ENCODE assay signal across 14 cellular contexts in genomic region chr9:106869028-106869427, GRCh38. TPM values are rescaled to one million over a fixed set of nuclear protein-coding genes. Genes with fewer than 3 reads are reported as not detected.
DNase-seq lines count a peak whose midpoint lies in the region; ATAC-seq and TF ChIP-seq lines count a peak whose summit lies in the region.
"Had no signal": no experiment of that assay in that cellular context is flagged by ENCODE, and none has a peak within 500 bp of the region (broad histone marks: within the 10 kb centered on the region; RNA-seq: fewer than 3 reads in every experiment).

No MANE protein-coding gene starts in this region.

- ATAC-seq in heart right ventricle (peak in 2 of 8 donors; percentile 32), GM21737 (IDR thresholded peaks at IDR 0.05; ENCODE audit: unreplicated experiment) (no peak), GM18505 (IDR thresholded peaks at IDR 0.05; ENCODE audit: unreplicated experiment) (no peak), GM18870 (IDR thresholded peaks at IDR 0.05; ENCODE audit: unreplicated experiment) (no peak)
- ATAC-seq: stimulated activated naive B cell treated with anti-CD40 and anti-IgM and Interleukin-4, amounts not matched to agents 10 μg/mL and 1 μg/mL and 100 μg/mL, for 72 hours had no signal

- TF ChIP-seq CTCF in brain (conservative IDR thresholded peaks at IDR 0.05) (no peak), heart right ventricle (IDR thresholded peaks at IDR 0.05) (no peak), parathyroid adenoma (IDR thresholded peaks at IDR 0.05) (no peak), transverse colon (IDR thresholded peaks at IDR 0.05) (no peak)

- peaks cover 1% of the 10 kb centered on the region for H3K27me3 Mint-ChIP-seq in brain

- intact Hi-C loops in heart right ventricle (cut with DNase I) (loop anchor here in 6 of 10 donors (2.0 to 10.0 kb wide), 10 partner anchors 46 to 964 kb away; no protein-coding TSS in a partner anchor), transverse colon (cut with DNase I; ENCODE audit: low total_unique reads) (loop anchor here (10.0 kb wide), 1 partner anchor 164 kb away; no protein-coding TSS in a partner anchor)

- no peak for TF ChIP-seq EP300 in transverse colon (IDR thresholded peaks at IDR 0.05; ENCODE audit: low read depth)

- H3K9me3 ChIP-seq in heart right ventricle (no peaks in the 10 kb centered on the region), parathyroid adenoma (ENCODE audit: control insufficient read depth, low read length) (no peaks in the 10 kb centered on the region), transverse colon (no peaks in the 10 kb centered on the region)

- no peak for DNase-seq in heart right ventricle
- no peak for DNase-seq in transverse colon
- DNase-seq in HT-29 (ENCODE audit: low spot score): no peak
- DNase-seq: amniotic stem cell; naive B cell; NCI-H1417; NCI-H526; SHP77 treated with DMSO at 0.1 percent for 48 hours; stimulated activated naive B cell treated with anti-CD40 and anti-IgM and Interleukin-4, amounts not matched to agents 10 μg/mL and 1 μg/mL and 100 μg/mL, for 72 hours had no signal

- H3K36me3 Mint-ChIP-seq in brain: peaks cover 73% of the 10 kb centered on the region
- H3K36me3 Mint-ChIP-seq: stimulated activated naive B cell treated with anti-CD40 and anti-IgM and Interleukin-4, amounts not matched to agents 10 μg/mL and 1 μg/mL and 100 μg/mL, for 72 hours had no signal

- H2AFZ ChIP-seq in parathyroid adenoma: no peak overlapping the region

- H3K4me1 ChIP-seq in heart right ventricle: peaks cover 6 to 92% (median 52%) of the 10 kb centered on the region in 9 donors
- peaks cover 11% of the 10 kb centered on the region for H3K4me1 ChIP-seq in parathyroid adenoma
- peaks cover 10 to 74% (median 26%) of the 10 kb centered on the region in 4 donors for H3K4me1 ChIP-seq in transverse colon

- peaks cover 12% of the 10 kb centered on the region for H3K79me2 ChIP-seq in parathyroid adenoma

- no peak overlapping the region for H3K4me2 ChIP-seq in parathyroid adenoma (ENCODE audit: low read length)

- in situ Hi-C loops in transverse colon (cut with MboI; ENCODE audit: low pct_ligation_motif_present in 1 of 4, low pct_unique_long_range_greater_than_20kb in 1 of 4, low sequenced_read_pairs in 3 of 4): loop anchor here in 1 of 4 donors (25.0 kb wide), 1 partner anchor 293 kb away; no protein-coding TSS in a partner anchor

- TF ChIP-seq POLR2A in transverse colon (IDR thresholded peaks at IDR 0.05): no peak
- TF ChIP-seq POLR2A in GM18505 (IDR thresholded peaks at IDR 0.05; ENCODE audit: borderline replicate concordance, extremely low read depth, insufficient read depth, insufficient read length): no peak

- H3K9ac ChIP-seq in parathyroid adenoma: no peak overlapping the region

- peak overlapping the region in 4 of 5 experiments; percentile 17 to 86 (median 64) for H3K27ac Mint-ChIP-seq in brain
- H3K27ac Mint-ChIP-seq: naive B cell; stimulated activated naive B cell treated with anti-CD40 and anti-IgM and Interleukin-4, amounts not matched to agents 10 μg/mL and 1 μg/mL and 100 μg/mL, for 72 hours had no signal

- H3K4me1 Mint-ChIP-seq in brain: peaks cover 92% of the 10 kb centered on the region

- WGBS in heart right ventricle, 2 donors: 36 to 44% methylated on average over 2 of the region's 2 CpGs
- 51% methylated on average over 2 of the region's 2 CpGs for WGBS in transverse colon (ENCODE audit: low coverage in 1 of 2), 2 donors

- H3K4me3 ChIP-seq in heart right ventricle (no peak overlapping the region), parathyroid adenoma (ENCODE audit: low read depth, low read length) (no peak overlapping the region), transverse colon (no peak overlapping the region)

- peak overlapping the region in 4 of 5 experiments; percentile 48 to 97 (median 88) for H3K4me3 Mint-ChIP-seq in brain
- H3K4me3 Mint-ChIP-seq: naive B cell; stimulated activated naive B cell treated with anti-CD40 and anti-IgM and Interleukin-4, amounts not matched to agents 10 μg/mL and 1 μg/mL and 100 μg/mL, for 72 hours had no signal

- H3K27me3 ChIP-seq in heart right ventricle (peaks cover 0 to 12% (median 0%) of the 10 kb centered on the region in 7 donors), parathyroid adenoma (ENCODE audit: control insufficient read depth, insufficient read depth, low read length) (no peaks in the 10 kb centered on the region), transverse colon (no peaks in the 10 kb centered on the region)

- no peaks in the 10 kb centered on the region for H3K36me3 ChIP-seq in heart right ventricle
- no peaks in the 10 kb centered on the region for H3K36me3 ChIP-seq in parathyroid adenoma (ENCODE audit: control insufficient read depth, insufficient read depth, low read length)
- H3K36me3 ChIP-seq in transverse colon: no peaks in the 10 kb centered on the region

- peaks cover 0 to 25% (median 4%) of the 10 kb centered on the region in 5 experiments for H3K9me3 Mint-ChIP-seq in brain
- H3K9me3 Mint-ChIP-seq: stimulated activated naive B cell treated with anti-CD40 and anti-IgM and Interleukin-4, amounts not matched to agents 10 μg/mL and 1 μg/mL and 100 μg/mL, for 72 hours had no signal

- peak overlapping the region; percentile 11 to 81 (median 54) for H3K27ac ChIP-seq in heart right ventricle
- H3K27ac ChIP-seq in parathyroid adenoma: peak overlapping the region; percentile 44
- peak overlapping the region; percentile 54 to 71 (median 69) for H3K27ac ChIP-seq in transverse colon

RNA-seq across cellular contexts. Expression of gene ZNF462, which starts 6.1 kb away (rescaled TPM):
- polyA plus RNA-seq in brain (ENCODE audit: insufficient read depth, low read depth, low replicate concordance) (5.3 TPM), heart right ventricle (1 to 10 TPM; 1.9 to 5.7 TPM)
- total RNA-seq in heart right ventricle (10 to 100 TPM; 24.4 to 47.7 (median 34.6) TPM), transverse colon (10 to 100 TPM; 17.5 to 28.7 (median 22.9) TPM)
- total RNA-seq in HT-29 (2014; rRNA removed; shearing (Covaris generic)): 0.26 and 0.92 TPM in 2 replicates
